12 cellular contexts compared by ENCODE assay signal in genomic region chr7:124649397-124650029, GRCh38.
A peak's percentile ranks its signal among the peaks of the same experiment; 100 is the strongest.
DNase-seq lines count a peak whose midpoint lies in the region; ATAC-seq and TF ChIP-seq lines count a peak whose summit lies in the region.
"Had no signal": no experiment of that assay in that cellular context is flagged by ENCODE, and none has a peak within 500 bp of the region (broad histone marks: within the 10 kb centered on the region; RNA-seq: fewer than 3 reads in every experiment).

No MANE protein-coding gene starts in this region.

- H3K4me1 ChIP-seq in SK-N-SH (ENCODE audit: control insufficient read depth in 1 of 2, insufficient read depth in 2 of 2, low read depth in 1 of 2, low read length in 1 of 2) (no peaks in the 10 kb centered on the region), PC-3 (ENCODE audit: insufficient read depth, low read length) (peaks cover 3% of the 10 kb centered on the region; the same call in 1 of the 2 replicates)
- H3K4me1 ChIP-seq: left ventricle myocardium inferior had no signal

- H3K4me2 ChIP-seq in SK-N-SH (peak overlapping the region; percentile 42; the same call in 1 of the 2 replicates), PC-3 (ENCODE audit: low read length) (peak overlapping the region; percentile 24; the same call in 1 of the 2 replicates)

- peaks cover 0 to 16% (median 0%) of the 10 kb centered on the region in 9 donors for H3K9me3 Mint-ChIP-seq in naive thymus-derived CD8-positive, alpha-beta T cell

- no peaks in the 10 kb centered on the region for H3K9me3 ChIP-seq in SK-N-SH
- no peaks in the 10 kb centered on the region for H3K9me3 ChIP-seq in PC-3 (ENCODE audit: low read length)
- H3K9me3 ChIP-seq: left ventricle myocardium inferior had no signal

- ATAC-seq in SK-N-SH treated with all-trans-retinoic acid at 6 μM for 48 hours (no peak), GM21619 (IDR thresholded peaks at IDR 0.05; ENCODE audit: unreplicated experiment) (peak; percentile 54), PC-3 (no peak)
- ATAC-seq in naive thymus-derived CD8-positive, alpha-beta T cell, result no peak

- POLR2A ChIA-PET in SK-N-SH (lab: Yijun Ruan, JAX), result no interaction called here
- POLR2A ChIA-PET in PC-3 (lab: Charles Lee; ENCODE audit: unreplicated experiment), result no interaction called here
- POLR2A ChIA-PET in naive thymus-derived CD8-positive, alpha-beta T cell (lab: Charles Lee), result no interaction called here

- H2AFZ ChIP-seq in SK-N-SH (ENCODE audit: low read depth) (0 out of 2 replicates have a peak overlapping the region, but pooled peaks have one; percentile 33), PC-3 (ENCODE audit: low read length) (no peak overlapping the region)

- no peaks in the 10 kb centered on the region for H3K9me2 ChIP-seq in SK-N-SH
- no peaks in the 10 kb centered on the region for H3K9me2 ChIP-seq in PC-3 (replicated peaks; ENCODE audit: low read length)

- TF ChIP-seq EP300 in SK-N-SH (IDR thresholded peaks at IDR 0.05; ENCODE audit: borderline replicate concordance in 1 of 2, low read depth in 1 of 2, low read length in 1 of 2), result no peak

- H3K4me3 Mint-ChIP-seq in naive thymus-derived CD8-positive, alpha-beta T cell, result peak overlapping the region in 8 of 10 donors; percentile 0 to 54 (median 5)

- H3F3A ChIP-seq in SK-N-SH (replicated peaks; ENCODE audit: insufficient read depth) (no peaks in the 10 kb centered on the region), PC-3 (ENCODE audit: low read length, unreplicated experiment) (no peaks in the 10 kb centered on the region)

- no peak for TF ChIP-seq CTCF in SK-N-SH (IDR thresholded peaks at IDR 0.05)
- no peak for TF ChIP-seq CTCF in PC-3 (conservative IDR thresholded peaks at IDR 0.05; ENCODE audit: low read depth, low read length)

- DNase-seq in SK-N-SH (no peak), PC-3 (no peak), caudate nucleus (lab: John Stamatoyannopoulos, UW) (no peak)
- no peak for DNase-seq in naive thymus-derived CD8-positive, alpha-beta T cell
- no peak for DNase-seq in activated effector memory CD4-positive, alpha-beta T cell treated with Interleukin-2 at 50 U/mL for 16 hours
- DNase-seq in activated CD8-positive, alpha-beta memory T cell treated with anti-CD3 and anti-CD28 coated beads, Interleukin-2, amount 50 U/mL, for 48 hours, result no peak
- DNase-seq: left ventricle myocardium inferior, NCI-H2029 treated with DMSO at 0.1 percent for 48 hours, SHP77 had no signal

- WGBS in SK-N-SH (ENCODE audit: low lambda C conversion rate), result 31% methylated on average over 4 of the region's 4 CpGs

- H3K27ac Mint-ChIP-seq in naive thymus-derived CD8-positive, alpha-beta T cell, result no peak overlapping the region

- H4K20me1 ChIP-seq in SK-N-SH (ENCODE audit: insufficient read depth) (no peaks in the 10 kb centered on the region), PC-3 (ENCODE audit: low read length) (no peaks in the 10 kb centered on the region)

- H3K9ac ChIP-seq in SK-N-SH (no peak overlapping the region), PC-3 (ENCODE audit: low read length) (no peak overlapping the region)

- intact Hi-C loops in PC-3 (cut with micrococcal nuclease), result loop anchor here (5.0 kb wide), 1 partner anchor 47 kb away; no protein-coding TSS in a partner anchor

- BruUV-seq in PC-3 (replicated peaks; lab: Mats Ljungman, UMichigan), result no TSS peak

- H3K79me2 ChIP-seq in SK-N-SH (ENCODE audit: insufficient read depth) (no peaks in the 10 kb centered on the region), PC-3 (ENCODE audit: low read length) (no peaks in the 10 kb centered on the region)

- H3K36me3 ChIP-seq in SK-N-SH (replicated peaks in 1 of 2; ENCODE audit: control insufficient read depth in 1 of 2, insufficient read depth in 2 of 2, low read length in 1 of 2), result no peaks in the 10 kb centered on the region
- no peaks in the 10 kb centered on the region for H3K36me3 ChIP-seq in PC-3 (ENCODE audit: low read depth, low read length)
- H3K36me3 ChIP-seq: left ventricle myocardium inferior had no signal

- H3K4me3 ChIP-seq in SK-N-SH (ENCODE audit: low read depth in 2 of 2, low read length in 1 of 2) (peak overlapping the region; percentile 33 to 36; a peak in 3 of 4 replicates), PC-3 (ENCODE audit: low read length) (no peak overlapping the region)
- H3K4me3 ChIP-seq: left ventricle myocardium inferior had no signal

- H3K27me3 Mint-ChIP-seq in naive thymus-derived CD8-positive, alpha-beta T cell, result no peaks in the 10 kb centered on the region

- no peak overlapping the region for H3K27ac ChIP-seq in SK-N-SH (ENCODE audit: low read depth in 2 of 2, low read length in 1 of 2)
- H3K27ac ChIP-seq in PC-3 (ENCODE audit: low read length), result no peak overlapping the region
- H3K27ac ChIP-seq in caudate nucleus (ENCODE audit: low read depth, low read length), result no peak overlapping the region
- H3K27ac ChIP-seq: 22Rv1, left ventricle myocardium inferior had no signal

- CTCF ChIA-PET in SK-N-SH (lab: Yijun Ruan, JAX) (no interaction called here), PC-3 (lab: Charles Lee) (no interaction called here)

- H3K36me3 Mint-ChIP-seq in naive thymus-derived CD8-positive, alpha-beta T cell, result no peaks in the 10 kb centered on the region

- H3K4me1 Mint-ChIP-seq in naive thymus-derived CD8-positive, alpha-beta T cell, result peaks cover 0 to 8% (median 4%) of the 10 kb centered on the region in 4 donors

- H3K27me3 ChIP-seq in SK-N-SH (ENCODE audit: insufficient read depth) (no peaks in the 10 kb centered on the region), PC-3 (ENCODE audit: low read length) (no peaks in the 10 kb centered on the region)

- no peak for TF ChIP-seq RAD21 in SK-N-SH (IDR thresholded peaks at IDR 0.05; ENCODE audit: low read length)

TF ChIP-seq in SK-N-SH, 30 proteins besides CTCF, POLR2A, EP300 and RAD21:
- TF ChIP-seq IRF3 (IDR thresholded peaks at IDR 0.05; ENCODE audit: low read depth, low read length), result no peak
- no peak for TF ChIP-seq POLR2AphosphoS5 (IDR thresholded peaks at IDR 0.05; ENCODE audit: low read depth, low read length)
- TF ChIP-seq FOXJ3 (CRISPR knock-in tag; IDR thresholded peaks at IDR 0.05), result no peak
- no peak for TF ChIP-seq NRF1 (IDR thresholded peaks at IDR 0.05; ENCODE audit: low read depth, low read length)
- TF ChIP-seq CHD2 (IDR thresholded peaks at IDR 0.05; ENCODE audit: low read length, partially characterized antibody), result no peak
- TF ChIP-seq TAF1 (IDR thresholded peaks at IDR 0.05; ENCODE audit: borderline replicate concordance, low read depth, low read length), result no peak
- no peak for TF ChIP-seq FOSL2 (IDR thresholded peaks at IDR 0.05; ENCODE audit: borderline replicate concordance, low read depth)
- no peak for TF ChIP-seq RCOR1 (IDR thresholded peaks at IDR 0.05; ENCODE audit: low read length)
- TF ChIP-seq TEAD4 (IDR thresholded peaks at IDR 0.05; ENCODE audit: borderline replicate concordance, insufficient read depth), result no peak

TF ChIP-seq in SK-N-SH treated with all-trans-retinoic acid at 6 μM for 48 hours, 23 proteins besides CTCF, POLR2A, EP300 and RAD21:
- no peak for TF ChIP-seq ESRRG (CRISPR knock-in tag; IDR thresholded peaks at IDR 0.05)
- no peak for TF ChIP-seq SNAI2 (CRISPR knock-in tag; IDR thresholded peaks at IDR 0.05)
- TF ChIP-seq PATZ1 (CRISPR knock-in tag; IDR thresholded peaks at IDR 0.05; ENCODE audit: borderline replicate concordance), result no peak
